ENCODE assay signal across 8 cellular contexts in genomic region chr19:49119411-49120324, GRCh38. TPM values are rescaled to one million over a fixed set of nuclear protein-coding genes. Genes with fewer than 3 reads are reported as not detected.
A peak's percentile ranks its signal among the peaks of the same experiment; 100 is the strongest.
DNase-seq lines count a peak whose midpoint lies in the region; ATAC-seq, FAIRE-seq and TF ChIP-seq lines count a peak whose summit lies in the region.

PPFIA3 (plus strand) TSS chr19:49119544; CDS start chr19:49127874, 8,330 bp downstream.

- POLR2A ChIA-PET in AG04449 (lab: Yijun Ruan, JAX) (interaction anchor here (0.5 kb wide), 1 partner anchor 67 kb away, joined by 3 read pairs; no protein-coding TSS in a partner anchor), endothelial cell of umbilical vein (lab: Charles Lee) (no interaction called here)

- ATAC-seq in HG03280 (IDR thresholded peaks at IDR 0.05; ENCODE audit: unreplicated experiment): no peak

- H3K4me1 ChIP-seq in endothelial cell of umbilical vein (ENCODE audit: control insufficient read depth, extremely low read depth, insufficient read depth, low read length): peaks cover 12% of the 10 kb centered on the region
- H3K4me1 ChIP-seq in mesodermal cell (ENCODE audit: control insufficient read depth, insufficient read depth, low read length, poor library complexity, severe bottlenecking): peaks cover 6% of the 10 kb centered on the region
- peaks cover 19 to 39% (median 32%) of the 10 kb centered on the region in 4 donors for H3K4me1 ChIP-seq in transverse colon

- DNase-seq in AG04449 (ENCODE audit: low read depth, low spot score) (no peak), HCEC 1CT (peak; percentile 54), endothelial cell of umbilical vein (ENCODE audit: low read depth, low spot score) (peak; percentile 51), transverse colon (peak; percentile 65), NCI-H1048 (lab: John Stamatoyannopoulos, UW) (no peak)

- BruUV-seq in endothelial cell of umbilical vein (replicated peaks; lab: Mats Ljungman, UMichigan): no TSS peak

- H3K36me3 ChIP-seq in endothelial cell of umbilical vein (ENCODE audit: control insufficient read depth in 2 of 2, extremely low read depth in 1 of 2, insufficient read depth in 2 of 2, low read length in 2 of 2) (no peaks in the 10 kb centered on the region), mesodermal cell (ENCODE audit: control insufficient read depth, insufficient read depth, low read length) (peaks cover 3% of the 10 kb centered on the region), transverse colon (no peaks in the 10 kb centered on the region)

- H3K27ac ChIP-seq in endothelial cell of umbilical vein (ENCODE audit: insufficient read depth, low read depth, low read length): peak within 1 kb of the TSS; percentile 63
- peak within 1 kb of the TSS; percentile 96 for H3K27ac ChIP-seq in mesodermal cell (ENCODE audit: low read depth, low read length, severe bottlenecking)
- peak within 1 kb of the TSS; percentile 93 to 97 (median 96) for H3K27ac ChIP-seq in transverse colon

- H3K79me2 ChIP-seq in endothelial cell of umbilical vein (ENCODE audit: control insufficient read depth, insufficient read depth, low read length): no peaks in the 10 kb centered on the region

- 1% methylated on average over 41 to 73 of the region's 90 CpGs for WGBS in mesodermal cell (ENCODE audit: insufficient coverage in 2 of 2), 2 experiments
- 2% methylated on average over 44 of the region's 90 CpGs; no CpG with 5 or more reads in 1 of the 2 donors for WGBS in transverse colon (ENCODE audit: low coverage in 1 of 2), 2 donors

- H3K27me3 ChIP-seq in endothelial cell of umbilical vein (ENCODE audit: control insufficient read depth in 2 of 2, insufficient read depth in 2 of 2, low read length in 2 of 2) (peaks cover 4 to 8% of the 10 kb centered on the region in 2 experiments), transverse colon (peaks cover 9% of the 10 kb centered on the region)

- dilution Hi-C loops in endothelial cell of umbilical vein (cut with MboI; ENCODE audit: extremely low pct_ligation_motif_present, low sequenced_read_pairs): no loop called here

- H4K20me1 ChIP-seq in endothelial cell of umbilical vein (replicated peaks; ENCODE audit: control insufficient read depth, extremely low read depth, insufficient read depth, low read length): no peaks in the 10 kb centered on the region

- H3K4me2 ChIP-seq in endothelial cell of umbilical vein (ENCODE audit: insufficient read depth, low read length): peak within 1 kb of the TSS; percentile 41

- H3K9ac ChIP-seq in endothelial cell of umbilical vein (replicated peaks; ENCODE audit: extremely low read depth, insufficient read depth, low read length): peak within 1 kb of the TSS; percentile 69

- H3K9me3 ChIP-seq in endothelial cell of umbilical vein (replicated peaks; ENCODE audit: control insufficient read depth, insufficient read depth, low read length) (no peaks in the 10 kb centered on the region), mesodermal cell (ENCODE audit: control insufficient read depth, low read length) (no peaks in the 10 kb centered on the region), transverse colon (no peaks in the 10 kb centered on the region)

- TF ChIP-seq EP300 in transverse colon (IDR thresholded peaks at IDR 0.05; ENCODE audit: low read depth): no peak

- intact Hi-C loops in endothelial cell of umbilical vein (cut with micrococcal nuclease): loop anchor here (1.0 to 5.0 kb wide), 2 partner anchors 30 to 78 kb away; no protein-coding TSS in a partner anchor
- intact Hi-C loops in transverse colon (cut with DNase I; ENCODE audit: low total_unique reads): no loop called here

- TF ChIP-seq CTCF in AG04449 (IDR thresholded peaks at IDR 0.05; ENCODE audit: insufficient read depth, low read length, missing control alignments): no peak
- no peak for TF ChIP-seq CTCF in WI38 (IDR thresholded peaks at IDR 0.05; ENCODE audit: low read depth, low read length)
- TF ChIP-seq CTCF in endothelial cell of umbilical vein (IDR thresholded peaks at IDR 0.05; ENCODE audit: extremely low read depth in 1 of 2, insufficient read depth in 1 of 2, low read depth in 1 of 2, low read length in 2 of 2): no peak
- TF ChIP-seq CTCF in transverse colon (IDR thresholded peaks at IDR 0.05): no peak

- H3K4me3 ChIP-seq in AG04449 (ENCODE audit: low read depth, low read length) (peak within 1 kb of the TSS; percentile 77), WI38 (ENCODE audit: low read depth, low read length) (peak within 1 kb of the TSS; percentile 66), endothelial cell of umbilical vein (replicated peaks in 1 of 3; ENCODE audit: insufficient read depth in 1 of 3, low read depth in 1 of 3, low read length in 3 of 3) (peak within 1 kb of the TSS; percentile 16 to 65 (median 57)), mesodermal cell (ENCODE audit: extremely low read depth, insufficient read depth, low read length, poor library complexity, severe bottlenecking) (peak within 1 kb of the TSS; percentile 59), transverse colon (peak within 1 kb of the TSS; percentile 43 to 77 (median 57))

- H2AFZ ChIP-seq in endothelial cell of umbilical vein (ENCODE audit: low read depth, low read length): peak within 1 kb of the TSS; percentile 80

- peak; percentile 73 for FAIRE-seq in endothelial cell of umbilical vein (lab: Jason Lieb, UNC)

- H3K9me1 ChIP-seq in endothelial cell of umbilical vein (replicated peaks; ENCODE audit: control insufficient read depth, extremely low read depth, insufficient read depth, low read length): no peaks in the 10 kb centered on the region

- TF ChIP-seq POLR2A in endothelial cell of umbilical vein (IDR thresholded peaks at IDR 0.05; ENCODE audit: low read depth, low read length) (no peak), transverse colon (IDR thresholded peaks at IDR 0.05) (no peak)

- in situ Hi-C loops in transverse colon (cut with MboI; ENCODE audit: low pct_ligation_motif_present in 1 of 4, low pct_unique_long_range_greater_than_20kb in 1 of 4, low sequenced_read_pairs in 3 of 4): no loop called here

- CTCF ChIA-PET in AG04449 (lab: Yijun Ruan, JAX): interaction anchor here (0.8 to 2.4 kb wide), 9 partner anchors 13 to 126 kb away, joined by 3 to 13 read pairs (median 3); partner anchors contain the start of genes GYS1 and RUVBL2
- CTCF ChIA-PET in endothelial cell of umbilical vein (lab: Charles Lee): interaction anchor here (0.8 to 2.7 kb wide), 11 partner anchors 13 to 105 kb away, joined by 3 to 13 read pairs (median 5); no protein-coding TSS in a partner anchor

TF ChIP-seq in endothelial cell of umbilical vein, 7 proteins besides CTCF, POLR2A, EP300 and RAD21:
- no peak for TF ChIP-seq EZH2 (IDR thresholded peaks at IDR 0.05; ENCODE audit: borderline replicate concordance, low read depth, low read length, severe bottlenecking)
- TF ChIP-seq POLR2AphosphoS5 (IDR thresholded peaks at IDR 0.05; ENCODE audit: insufficient read depth, low read depth, low read length): peak; percentile 24
- TF ChIP-seq MYC (IDR thresholded peaks at IDR 0.05; ENCODE audit: low read depth, low read length): no peak
- TF ChIP-seq FOS (IDR thresholded peaks at IDR 0.05; ENCODE audit: borderline replicate concordance, insufficient read depth, low read length): no peak
TF ChIP-seq in endothelial cell of umbilical vein: peak in this region for 1.

RNA-seq across cellular contexts. Expression of gene PPFIA3, which starts in this region (rescaled TPM):
- total RNA-seq in endothelial cell of umbilical vein: 2.0 and 2.6 TPM in 2 replicates
- polyA plus RNA-seq in endothelial cell of umbilical vein: 1.3 and 1.4 TPM in 2 replicates
- 0.58 and 0.99 TPM in 2 replicates for polyA plus RNA-seq in endothelial cell of umbilical vein (2011; cell fraction: cytosol; rRNA removed)
- polyA plus RNA-seq in endothelial cell of umbilical vein (2011; cell fraction: nucleus; rRNA removed): 1.2 and 1.3 TPM in 2 replicates
- 2.1 and 2.7 TPM in 2 replicates for polyA plus RNA-seq in endothelial cell of umbilical vein (2012)
- polyA minus RNA-seq in endothelial cell of umbilical vein: 0.90 and 1.3 TPM in 2 replicates
- polyA minus RNA-seq in endothelial cell of umbilical vein (2011; cell fraction: cytosol; rRNA and poly(A)+ RNA removed): 5.9 TPM
- polyA minus RNA-seq in endothelial cell of umbilical vein (2011; cell fraction: nucleus; rRNA and poly(A)+ RNA removed): 0.24 and 1.2 TPM in 2 replicates
- polyA plus RNA-seq in mesodermal cell (2013, experiment 1 of 2): 18.0 TPM
- 13.7 TPM for polyA plus RNA-seq in mesodermal cell (2013, experiment 2 of 2)
- 100 to 1,000 TPM in 1 of 4 donors, 10 to 100 TPM in 3; 18.6 to 106 (median 19.9) TPM for total RNA-seq in transverse colon

Comparison
In these comparisons a context has a peak if more than half of its experiments do, and no peak if none do; other contexts are left out.
1. DNase-seq: peak in HCEC 1CT (single experiment), endothelial cell of umbilical vein (single experiment) and transverse colon (single experiment); none in AG04449 (single experiment) and NCI-H1048 (single experiment).
2. Peak in every context shown above with its lines, with median percentiles within 50 percentile points of each other: H3K4me3 ChIP-seq and H3K27ac ChIP-seq.